Comparison of ENCODE assay signal across 12 cellular contexts in genomic region chr5:142614054-142614453, GRCh38.
DNase-seq lines count a peak whose midpoint lies in the region; ATAC-seq and TF ChIP-seq lines count a peak whose summit lies in the region.
"Had no signal": no experiment of that assay in that cellular context is flagged by ENCODE, and none has a peak within 500 bp of the region (broad histone marks: within the 10 kb centered on the region; RNA-seq: fewer than 3 reads in every experiment).

No MANE protein-coding gene starts in this region.

- H4K20me1 ChIP-seq in IMR-90 (ENCODE audit: insufficient read depth, low read length) = no peaks in the 10 kb centered on the region

- H3K9me1 ChIP-seq in IMR-90 (ENCODE audit: insufficient read depth, low read length) = peaks cover 21% of the 10 kb centered on the region

- peaks cover 3 to 31% of the 10 kb centered on the region in 2 experiments; a peak in 2 of 4 replicates for H3K79me1 ChIP-seq in IMR-90 (ENCODE audit: low read depth in 1 of 2, low read length in 2 of 2)

- peak overlapping the region; percentile 56 for H3K18ac ChIP-seq in IMR-90 (ENCODE audit: low read depth, low read length)

- intact Hi-C loops in IMR-90 (cut with micrococcal nuclease) = loop anchor here (5.0 kb wide), 2 partner anchors 268 to 462 kb away; no protein-coding TSS in a partner anchor

- H3K23ac ChIP-seq in IMR-90 (ENCODE audit: low read depth, low read length) = peak overlapping the region; percentile 21; the same call in 1 of the 2 replicates

- peak overlapping the region; percentile 91 for H2BK20ac ChIP-seq in IMR-90 (ENCODE audit: low read depth, low read length)

- peak overlapping the region; percentile 83 for H2BK5ac ChIP-seq in IMR-90 (ENCODE audit: low read depth, low read length, poor library complexity, severe bottlenecking)

- H2AK5ac ChIP-seq in IMR-90 (ENCODE audit: low read depth, low read length) = peak overlapping the region; percentile 96

- POLR2A ChIA-PET in IMR-90 (lab: Charles Lee; ENCODE audit: unreplicated experiment) = no interaction called here

- WGBS in IMR-90 (ENCODE audit: extremely low coverage in 2 of 2, insufficient read length in 1 of 2), 2 experiments = no CpG with 5 or more reads among the region's 7 CpGs

- no peak for TF ChIP-seq RAD21 in IMR-90 (IDR thresholded peaks at IDR 0.05; ENCODE audit: low read length)

- peak overlapping the region; percentile 84 for H3K27ac ChIP-seq in IMR-90 (ENCODE audit: insufficient read depth, low read length)
- H3K27ac ChIP-seq: A549 had no signal

- peak overlapping the region; percentile 91 for H3K4ac ChIP-seq in IMR-90 (ENCODE audit: low read depth, low read length)

- H3K4me1 ChIP-seq in IMR-90 (ENCODE audit: control insufficient read depth, insufficient read depth, low read length) (peaks cover 20% of the 10 kb centered on the region), neuron (ENCODE audit: insufficient read depth, low read length) (no peaks in the 10 kb centered on the region)

- peak overlapping the region; percentile 34; the same call in 1 of the 2 replicates for H3K9ac ChIP-seq in IMR-90 (ENCODE audit: low read depth, low read length)

- H3K4me3 ChIP-seq in IMR-90 (ENCODE audit: insufficient read depth, low read depth, low read length) = no peak overlapping the region
- H3K4me3 ChIP-seq in epithelial cell of esophagus (ENCODE audit: low read length) = no peak overlapping the region
- no peak overlapping the region for H3K4me3 ChIP-seq in neuron (ENCODE audit: low read length)
- H3K4me3 ChIP-seq: A549, K562 had no signal

- no TSS peak for BruUV-seq in IMR-90 (replicated peaks; lab: Mats Ljungman, UMichigan)

- H3K27me3 ChIP-seq in IMR-90 (ENCODE audit: control insufficient read depth, insufficient read depth, low read length) (no peaks in the 10 kb centered on the region), neuron (ENCODE audit: insufficient read depth, low read length) (no peaks in the 10 kb centered on the region)

- no peak for TF ChIP-seq POLR2A in IMR-90 (IDR thresholded peaks at IDR 0.05; ENCODE audit: low read depth, low read length)

- in situ Hi-C loops in IMR-90 (cut with MboI; ENCODE audit: low sequenced_read_pairs) = loop anchor here (5.0 kb wide), 1 partner anchor 83 kb away; no protein-coding TSS in a partner anchor

- no peak overlapping the region for H3K4me2 ChIP-seq in IMR-90 (ENCODE audit: low read depth, low read length)
- H3K4me2 ChIP-seq: A549 had no signal

- no peak for ATAC-seq in IMR-90 (ENCODE audit: low read depth)
- ATAC-seq: A549, HCT116, K562 had no signal

- H2AFZ ChIP-seq in IMR-90 (replicated peaks; ENCODE audit: low read length, poor library complexity) (peak overlapping the region; percentile 48), neuron (ENCODE audit: low read depth, low read length) (peak overlapping the region; percentile 39)

- H3K9me3 ChIP-seq in IMR-90 (ENCODE audit: control insufficient read depth, insufficient read depth, low read length) (no peaks in the 10 kb centered on the region), neuron (ENCODE audit: low read length) (no peaks in the 10 kb centered on the region)
- H3K9me3 ChIP-seq: A549 had no signal

- peak overlapping the region; percentile 47 for H4K5ac ChIP-seq in IMR-90 (ENCODE audit: low read depth, low read length)

- H4K8ac ChIP-seq in IMR-90 (ENCODE audit: low read depth in 2 of 2, low read length in 2 of 2) = peak overlapping the region; percentile 72 to 81

- no peak for DNase-seq in IMR-90
- peak; percentile 38 for DNase-seq in epithelial cell of esophagus (ENCODE audit: low read depth)
- no peak for DNase-seq in stimulated activated CD4-positive, alpha-beta T cell treated with anti-CD3 and anti-CD28 coated beads, Interleukin-2, amount 100 ng/mL, for 24 hours
- no peak for DNase-seq in activated CD4-positive, alpha-beta T cell treated with anti-CD3 and anti-CD28 coated beads, Interleukin-2, amount 50 U/mL, for 48 hours
- no peak for DNase-seq in NCI-H2196 treated with DMSO at 0.1 percent for 48 hours (lab: John Stamatoyannopoulos, UW; ENCODE audit: unreplicated experiment)
- DNase-seq: CD4-positive, CD25-positive, alpha-beta regulatory T cell; DMS 273 treated with DMSO at 0.1 percent for 48 hours; DMS79 had no signal

- peak overlapping the region; percentile 58 for H2AK9ac ChIP-seq in IMR-90 (replicated peaks; ENCODE audit: low read depth, low read length, poor library complexity)

- peak overlapping the region; percentile 91 for H4K91ac ChIP-seq in IMR-90 (ENCODE audit: insufficient read depth, low read depth, low read length)

- dilution Hi-C loops in IMR-90 (cut with HindIII; ENCODE audit: low sequenced_read_pairs, unreplicated experiment) = no loop called here

- TF ChIP-seq CTCF in IMR-90 (conservative IDR thresholded peaks at IDR 0.05; ENCODE audit: low read depth, low read length) (no peak), epithelial cell of esophagus (IDR thresholded peaks at IDR 0.05; ENCODE audit: insufficient read depth, low read depth, low read length, missing control alignments) (no peak)

- H3K56ac ChIP-seq in IMR-90 (ENCODE audit: extremely low read depth, insufficient read depth, low read length) = peak overlapping the region; percentile 43; the same call in 1 of the 2 replicates

- peak overlapping the region; percentile 95 for H2BK120ac ChIP-seq in IMR-90 (ENCODE audit: low read depth, low read length)

- H3K14ac ChIP-seq in IMR-90 (replicated peaks; ENCODE audit: low read depth, low read length) = peak overlapping the region; percentile 96

- H3K36me3 ChIP-seq in IMR-90 (ENCODE audit: control insufficient read depth, insufficient read depth, low read length) = no peaks in the 10 kb centered on the region
- no peaks in the 10 kb centered on the region for H3K36me3 ChIP-seq in neuron (ENCODE audit: insufficient read depth, low read length)

- CTCF ChIA-PET in IMR-90 (lab: Yijun Ruan, JAX) = interaction anchor here (1.1 to 1.8 kb wide), 2 partner anchors 42 to 99 kb away, joined by 4 to 5 read pairs; no protein-coding TSS in a partner anchor

- H2BK15ac ChIP-seq in IMR-90 (ENCODE audit: low read depth, low read length) = peak overlapping the region; percentile 99; the same call in 2 of the 3 replicates

TF ChIP-seq in IMR-90, 13 proteins besides CTCF, POLR2A, EP300 and RAD21:
- TF ChIP-seq CHD1 (IDR thresholded peaks at IDR 0.05; ENCODE audit: low read depth, low read length) = no peak
- TF ChIP-seq NFE2L2 (IDR thresholded peaks at IDR 0.05; ENCODE audit: low read depth, low read length) = no peak
- no peak for TF ChIP-seq RCOR1 (IDR thresholded peaks at IDR 0.05; ENCODE audit: insufficient replicate concordance, low read length)
- no peak for TF ChIP-seq USF2 (IDR thresholded peaks at IDR 0.05; ENCODE audit: low read depth, low read length)
- no peak for TF ChIP-seq SMC3 (IDR thresholded peaks at IDR 0.05; ENCODE audit: low read depth, low read length)
- no peak for TF ChIP-seq CEBPB (IDR thresholded peaks at IDR 0.05; ENCODE audit: low read depth, low read length)
- no peak for TF ChIP-seq MAZ (IDR thresholded peaks at IDR 0.05; ENCODE audit: borderline replicate concordance, low read depth, low read length)
- TF ChIP-seq FOS (IDR thresholded peaks at IDR 0.05; ENCODE audit: low read depth, low read length) = no peak
- no peak for TF ChIP-seq MXI1 (IDR thresholded peaks at IDR 0.05; ENCODE audit: borderline replicate concordance, low read depth, low read length)
- no peak for TF ChIP-seq MAFK (IDR thresholded peaks at IDR 0.05; ENCODE audit: low read depth, low read length)
- TF ChIP-seq ELK1 (IDR thresholded peaks at IDR 0.05; ENCODE audit: borderline replicate concordance, low read depth, low read length) = no peak
- no peak for TF ChIP-seq RFX5 (IDR thresholded peaks at IDR 0.05; ENCODE audit: low read depth, low read length)
- no peak for TF ChIP-seq BHLHE40 (IDR thresholded peaks at IDR 0.05; ENCODE audit: low read depth, low read length)
TF ChIP-seq in IMR-90: peak in this region for 0.
